In genomic region chr15:48702569-48703239, GRCh38 we compare ENCODE assay signal across 21 cellular contexts.
"Had no signal": no experiment of that assay in that cellular context is flagged by ENCODE, and none has a peak within 500 bp of the region (broad histone marks: within the 10 kb centered on the region; RNA-seq: fewer than 3 reads in every experiment).

No MANE protein-coding gene starts in this region.

- H3K27ac ChIP-seq: gastroesophageal sphincter, heart left ventricle had no signal

- H3K27ac Mint-ChIP-seq: activated CD4-positive, alpha-beta T cell treated with anti-CD3 and anti-CD28 coated beads for 36 hours; activated naive CD8-positive, alpha-beta T cell; brain; nephron progenitor cell; progenitor cell of endocrine pancreas; T-helper 2 cell treated with Interferon-gamma antibody and Interleukin-4, amounts not matched to agents 5 μg/mL and 100 μg/mL, for 36 hours; WTC11 had no signal

- DNase-seq: activated CD4-positive, alpha-beta T cell treated with anti-CD3 and anti-CD28 coated beads for 36 hours; activated CD4-positive, alpha-beta T cell treated with anti-CD3 and anti-CD28 coated beads, Interleukin-2, amount 50 U/mL, for 48 hours; amniotic stem cell; cortex of kidney; effector CD8-positive, alpha-beta T cell; heart left ventricle; kidney; midbrain; nephron progenitor cell; nucleus accumbens; stimulated activated CD8-positive, alpha-beta memory T cell treated with anti-CD3 and anti-CD28 coated beads, Interleukin-4, amount 100 ng/mL, for 48 hours; stimulated activated naive CD4-positive, alpha-beta T cell had no signal

- H3K36me3 Mint-ChIP-seq: activated naive CD8-positive, alpha-beta T cell; brain had no signal

- H3K4me3 ChIP-seq: gastroesophageal sphincter, heart left ventricle had no signal

- H3K4me3 Mint-ChIP-seq: activated CD4-positive, alpha-beta T cell treated with anti-CD3 and anti-CD28 coated beads for 36 hours; activated naive CD8-positive, alpha-beta T cell; brain; central memory CD8-positive, alpha-beta T cell; nephron progenitor cell; T-helper 2 cell treated with Interferon-gamma antibody and Interleukin-4, amounts not matched to agents 5 μg/mL and 100 μg/mL, for 36 hours; WTC11 had no signal

- H3K27me3 Mint-ChIP-seq: activated CD4-positive, alpha-beta T cell treated with anti-CD3 and anti-CD28 coated beads for 36 hours; activated naive CD8-positive, alpha-beta T cell; brain; central memory CD8-positive, alpha-beta T cell; progenitor cell of endocrine pancreas had no signal

- H3K4me1 Mint-ChIP-seq: activated CD4-positive, alpha-beta T cell treated with anti-CD3 and anti-CD28 coated beads for 36 hours; brain; central memory CD8-positive, alpha-beta T cell; nephron progenitor cell; WTC11 had no signal

- H3K4me1 ChIP-seq: gastroesophageal sphincter had no signal

- FAIRE-seq: kidney had no signal

- H3K36me3 ChIP-seq: gastroesophageal sphincter, heart left ventricle had no signal

- ATAC-seq: activated CD4-positive, alpha-beta T cell treated with anti-CD3 and anti-CD28 coated beads for 36 hours; esophagus mucosa; gastroesophageal sphincter; heart left ventricle; left lobe of liver; WTC11 had no signal

- H3K27me3 ChIP-seq: gastroesophageal sphincter, heart left ventricle had no signal
